In the genomic region with DNA sequence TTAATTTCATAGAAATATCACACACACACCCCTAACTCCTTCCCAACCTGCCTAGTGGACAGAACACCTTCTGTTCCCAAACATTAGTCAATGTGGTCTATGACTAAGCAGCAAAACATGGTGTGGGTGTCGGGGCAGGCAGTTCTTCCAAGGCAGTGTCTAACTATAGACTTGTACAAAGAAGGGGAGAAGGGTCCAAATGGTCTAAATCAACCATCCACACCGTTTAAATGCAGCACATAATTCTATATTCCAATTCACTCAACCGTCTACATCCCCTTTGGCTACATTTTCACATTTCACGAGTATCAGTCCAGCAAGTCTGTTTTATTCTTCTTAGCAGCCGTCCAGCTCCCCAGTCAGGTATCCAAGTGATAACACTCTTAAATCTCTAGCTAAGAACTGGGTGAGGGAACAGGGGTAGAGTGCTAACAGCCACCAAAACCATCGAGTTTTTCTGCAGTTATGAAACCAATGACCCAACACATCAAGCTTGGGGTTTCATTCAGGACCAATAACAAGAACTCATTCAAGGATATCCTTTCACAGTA, we compare ENCODE assay signal across 8 cellular contexts. TPM values are rescaled to one million over a fixed set of nuclear protein-coding genes. Genes with fewer than 3 reads are reported as not detected.
DNase-seq lines count a peak whose midpoint lies in the region; ATAC-seq and TF ChIP-seq lines count a peak whose summit lies in the region.

No MANE protein-coding gene starts in this region.

- no peak for ATAC-seq in stimulated activated effector memory CD8-positive, alpha-beta T cell treated with anti-CD3 and anti-CD28 coated beads, Interleukin-12 subunit alpha, Interleukin-12 subunit beta, amount 100 ng/mL, for 72 hours

- H3K36me3 Mint-ChIP-seq in Caco-2 (ENCODE audit: insufficient read depth, unreplicated experiment), result peaks cover 9% of the 10 kb centered on the region
- H3K36me3 Mint-ChIP-seq in stimulated activated effector memory CD8-positive, alpha-beta T cell treated with anti-CD3 and anti-CD28 coated beads, Interleukin-12 subunit alpha, Interleukin-12 subunit beta, amount 100 ng/mL, for 72 hours, result no peaks in the 10 kb centered on the region

- H3K4me1 Mint-ChIP-seq in Caco-2 (ENCODE audit: low read depth, unreplicated experiment), result peaks cover 18% of the 10 kb centered on the region
- H3K4me1 Mint-ChIP-seq in stimulated activated effector memory CD8-positive, alpha-beta T cell treated with anti-CD3 and anti-CD28 coated beads, Interleukin-12 subunit alpha, Interleukin-12 subunit beta, amount 100 ng/mL, for 72 hours, result no peaks in the 10 kb centered on the region

- DNase-seq in Caco-2, result peak; percentile 30 to 52
- peak; percentile 51 for DNase-seq in HS-5 (ENCODE audit: low read depth)
- DNase-seq in choroid plexus epithelial cell (ENCODE audit: low read depth), result peak; percentile 88
- DNase-seq in stimulated activated effector memory CD8-positive, alpha-beta T cell treated with anti-CD3 and anti-CD28 coated beads, Interleukin-12 subunit alpha, Interleukin-12 subunit beta, amount 100 ng/mL, for 72 hours (ENCODE audit: low spot score in 2 of 2), result no peak
- no peak for DNase-seq in stimulated activated CD4-positive, alpha-beta T cell treated with anti-CD3 and anti-CD28 coated beads, Interleukin-2, amount 100 ng/mL, for 48 hours
- no peak for DNase-seq in NCI-H446 (lab: John Stamatoyannopoulos, UW)
- DNase-seq in testis, result no peak

- H3K9me3 ChIP-seq in Caco-2 (no peaks in the 10 kb centered on the region), muscle layer of duodenum (ENCODE audit: control insufficient read depth in 1 of 2, low read length in 2 of 2) (no peaks in the 10 kb centered on the region), testis (no peaks in the 10 kb centered on the region)

- intact Hi-C loops in Caco-2 (cut with micrococcal nuclease; ENCODE audit: unreplicated experiment), result no loop called here
- intact Hi-C loops in testis (cut with DNase I; ENCODE audit: low total_unique reads), result no loop called here

- no TSS peak for BruUV-seq in Caco-2 (replicated peaks; lab: Mats Ljungman, UMichigan)

- TF ChIP-seq POLR2A in testis (IDR thresholded peaks at IDR 0.05), result no peak

- peak overlapping the region; percentile 6; the same call in 1 of the 2 replicates for H3K4me3 ChIP-seq in Caco-2 (ENCODE audit: low read depth, low read length)
- H3K4me3 ChIP-seq in choroid plexus epithelial cell (ENCODE audit: low read depth, low read length), result peak overlapping the region; percentile 80
- peak overlapping the region; percentile 69 to 86 for H3K4me3 ChIP-seq in muscle layer of duodenum (ENCODE audit: low read depth in 1 of 2, low read length in 2 of 2)
- peak overlapping the region in 1 of 2 donors; percentile 62 for H3K4me3 ChIP-seq in testis

- TF ChIP-seq CTCF in Caco-2 (IDR thresholded peaks at IDR 0.05; ENCODE audit: insufficient read depth in 1 of 2, low read depth in 1 of 2, low read length in 1 of 2, severe bottlenecking in 1 of 2, unreplicated experiment in 1 of 2) (no peak), choroid plexus epithelial cell (conservative IDR thresholded peaks at IDR 0.05; ENCODE audit: low read depth, low read length) (no peak), testis (IDR thresholded peaks at IDR 0.05) (no peak)

- H3K4me3 Mint-ChIP-seq in Caco-2 (ENCODE audit: unreplicated experiment), result no peak overlapping the region
- H3K4me3 Mint-ChIP-seq in stimulated activated effector memory CD8-positive, alpha-beta T cell treated with anti-CD3 and anti-CD28 coated beads, Interleukin-12 subunit alpha, Interleukin-12 subunit beta, amount 100 ng/mL, for 72 hours, result no peak overlapping the region

- POLR2A ChIA-PET in Caco-2 (lab: Charles Lee), result no interaction called here

- H3K27me3 ChIP-seq in Caco-2 (replicated peaks; ENCODE audit: control insufficient read depth, insufficient read depth, low read length) (no peaks in the 10 kb centered on the region), muscle layer of duodenum (ENCODE audit: low read depth, low read length) (no peaks in the 10 kb centered on the region), testis (no peaks in the 10 kb centered on the region)

- H3K27ac ChIP-seq in muscle layer of duodenum (ENCODE audit: low read length) (peak overlapping the region; percentile 99), testis (no peak overlapping the region)

- H3K4me1 ChIP-seq in Caco-2, result peaks cover 69% of the 10 kb centered on the region
- H3K4me1 ChIP-seq in muscle layer of duodenum (ENCODE audit: control insufficient read depth in 1 of 2, insufficient read depth in 2 of 2, low read length in 2 of 2), result peaks cover 1 to 6% of the 10 kb centered on the region in 2 donors
- H3K4me1 ChIP-seq in testis, result peaks cover 24% of the 10 kb centered on the region

- CTCF ChIA-PET in Caco-2 (lab: Charles Lee), result no interaction called here

- H3K9me3 Mint-ChIP-seq in Caco-2 (ENCODE audit: unreplicated experiment), result no peaks in the 10 kb centered on the region
- peaks cover 3% of the 10 kb centered on the region for H3K9me3 Mint-ChIP-seq in stimulated activated effector memory CD8-positive, alpha-beta T cell treated with anti-CD3 and anti-CD28 coated beads, Interleukin-12 subunit alpha, Interleukin-12 subunit beta, amount 100 ng/mL, for 72 hours

- no peak overlapping the region for H3K27ac Mint-ChIP-seq in Caco-2 (ENCODE audit: unreplicated experiment)
- H3K27ac Mint-ChIP-seq in stimulated activated effector memory CD8-positive, alpha-beta T cell treated with anti-CD3 and anti-CD28 coated beads, Interleukin-12 subunit alpha, Interleukin-12 subunit beta, amount 100 ng/mL, for 72 hours, result no peak overlapping the region

- H3K36me3 ChIP-seq in Caco-2 (ENCODE audit: control insufficient read depth, insufficient read depth, low read length) (no peaks in the 10 kb centered on the region; the same call in 1 of the 2 replicates), muscle layer of duodenum (ENCODE audit: control insufficient read depth in 1 of 2, insufficient read depth in 2 of 2, low read length in 2 of 2) (peaks cover 0 to 4% of the 10 kb centered on the region in 2 donors), testis (ENCODE audit: low read depth, missing control alignments) (no peaks in the 10 kb centered on the region)

- WGBS in testis, 2 donors, result 38 to 49% methylated on average over 6 of the region's 6 CpGs

- no peaks in the 10 kb centered on the region for H3K27me3 Mint-ChIP-seq in Caco-2 (ENCODE audit: insufficient read depth, unreplicated experiment)

RNA-seq across cellular contexts. Expression of a gene that starts 3.4 kb away (rescaled TPM):
- total RNA-seq in Caco-2 (2022) (17.5 and 24.0 TPM in 2 replicates), testis (10 to 100 TPM; 42.1 to 42.4 TPM)
- polyA plus RNA-seq in testis (ENCODE audit: insufficient read depth, low read depth, low replicate concordance), result 28.7 TPM

Comparison
In these comparisons a context has a peak if more than half of its experiments do, and no peak if none do; other contexts are left out.
1. DNase-seq: peak in Caco-2 (2 of 2), HS-5 (single experiment) and choroid plexus epithelial cell (single experiment); none in stimulated activated effector memory CD8-positive, alpha-beta T cell treated with anti-CD3 and anti-CD28 coated beads, Interleukin-12 subunit alpha, Interleukin-12 subunit beta, amount 100 ng/mL, for 72 hours (0 of 2), stimulated activated CD4-positive, alpha-beta T cell treated with anti-CD3 and anti-CD28 coated beads, Interleukin-2, amount 100 ng/mL, for 48 hours (0 of 2), NCI-H446 (0 of 2) and testis (single experiment).